ENCODE assay signal across 1 cellular context in the genomic region with DNA sequence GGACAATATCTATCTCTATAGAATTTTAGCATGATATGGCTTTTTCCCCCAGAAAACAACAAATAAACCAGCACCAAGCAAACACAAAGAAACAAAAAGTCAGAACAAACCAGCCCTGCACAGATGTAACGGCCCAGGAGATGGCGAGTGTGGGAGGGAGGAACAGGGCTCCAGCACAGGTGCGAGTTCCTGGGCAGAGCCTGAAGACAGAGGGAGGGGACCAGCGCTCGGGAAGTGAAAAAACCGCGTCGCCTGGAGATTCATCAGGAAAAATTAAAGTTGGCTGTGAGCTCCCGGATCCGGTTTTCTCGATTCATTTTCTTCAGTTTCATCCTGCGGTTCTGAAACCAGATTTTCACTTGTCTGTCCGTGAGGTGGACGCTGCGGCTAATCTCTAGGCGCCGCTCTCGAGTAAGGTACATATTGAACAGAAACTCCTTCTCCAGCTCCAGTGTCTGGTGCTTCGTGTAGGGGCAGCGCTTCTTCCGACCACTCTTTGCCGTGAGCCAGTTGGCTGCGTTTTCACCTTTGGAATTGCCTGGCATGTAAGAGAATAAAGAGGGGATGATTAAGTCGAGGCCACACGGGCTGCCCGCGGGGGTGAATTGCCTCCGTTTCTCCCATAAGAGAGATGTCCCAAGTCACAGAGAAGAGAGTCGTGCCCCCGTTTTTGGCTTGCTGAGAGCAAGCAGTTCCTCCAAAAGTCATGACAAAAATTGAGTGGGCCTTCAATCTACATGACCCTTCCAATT.
TF ChIP-seq lines count a peak whose summit lies in the region.

No MANE protein-coding gene starts in this region.

TF ChIP-seq in HEK293T, 16 proteins besides CTCF, POLR2A, EP300 and RAD21:
- TF ChIP-seq L3MBTL2 (conservative IDR thresholded peaks at IDR 0.05) (no peak), ARNT (IDR thresholded peaks at IDR 0.05) (no peak), NFRKB (IDR thresholded peaks at IDR 0.05) (no peak), CTBP1 (IDR thresholded peaks at IDR 0.05; ENCODE audit: borderline replicate concordance) (no peak), FOXM1 (IDR thresholded peaks at IDR 0.05; ENCODE audit: borderline replicate concordance) (no peak), FOXA1 (IDR thresholded peaks at IDR 0.05) (no peak), HDGF (IDR thresholded peaks at IDR 0.05; ENCODE audit: borderline replicate concordance) (no peak), LEF1 (IDR thresholded peaks at IDR 0.05; ENCODE audit: borderline replicate concordance) (no peak), SUZ12 (IDR thresholded peaks at IDR 0.05) (no peak), ZNF384 (IDR thresholded peaks at IDR 0.05) (no peak), ELF4 (IDR thresholded peaks at IDR 0.05) (no peak), PKNOX1 (IDR thresholded peaks at IDR 0.05) (no peak), TARDBP (IDR thresholded peaks at IDR 0.05) (no peak), BHLHE40 (IDR thresholded peaks at IDR 0.05; ENCODE audit: borderline replicate concordance) (no peak), FOXK2 (IDR thresholded peaks at IDR 0.05) (no peak), SP1 (IDR thresholded peaks at IDR 0.05) (no peak)
